ENCODE assay signal across 10 cellular contexts in the genomic region with DNA sequence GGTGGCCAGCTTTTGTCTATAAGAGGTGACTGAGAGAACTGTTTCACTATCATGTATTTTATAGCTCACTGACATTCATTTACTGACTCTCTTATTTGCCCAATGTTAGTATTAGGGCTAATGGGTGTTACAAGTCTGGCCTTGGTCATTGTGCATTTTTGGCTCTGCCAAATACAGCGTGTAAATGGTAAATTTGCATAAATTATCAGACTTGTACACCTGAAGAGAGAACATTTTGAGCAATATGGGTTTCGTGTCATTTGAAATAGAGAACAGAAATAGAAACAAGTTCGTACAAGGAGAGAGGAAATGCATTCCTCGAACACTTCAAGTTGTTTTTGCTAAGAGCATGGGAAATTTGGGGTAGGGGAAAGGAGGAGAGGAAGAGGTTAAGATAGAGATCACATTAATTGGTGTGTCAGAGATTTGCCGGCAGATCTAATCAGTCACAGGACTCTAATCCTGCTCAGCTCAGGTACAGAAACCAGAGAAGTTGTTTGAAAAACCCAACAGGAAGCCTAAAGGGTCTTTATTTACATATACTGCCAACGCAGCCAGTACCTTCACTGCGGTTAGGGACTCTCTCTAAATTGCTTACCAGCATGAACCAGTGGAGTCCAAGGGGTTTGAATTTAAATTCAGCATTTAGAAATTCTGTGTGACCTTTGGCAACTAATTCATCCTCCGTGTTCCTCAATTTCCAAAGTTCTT.
DNase-seq lines count a peak whose midpoint lies in the region; ATAC-seq, FAIRE-seq and TF ChIP-seq lines count a peak whose summit lies in the region.
"Had no signal": no experiment of that assay in that cellular context is flagged by ENCODE, and none has a peak within 500 bp of the region (broad histone marks: within the 10 kb centered on the region; RNA-seq: fewer than 3 reads in every experiment).

No MANE protein-coding gene starts in this region.

- no peak for TF ChIP-seq POLR2A in esophagus muscularis mucosa (IDR thresholded peaks at IDR 0.05; ENCODE audit: low read depth)

- H3K36me3 ChIP-seq in esophagus muscularis mucosa: no peaks in the 10 kb centered on the region
- H3K36me3 ChIP-seq in small intestine (ENCODE audit: control insufficient read depth in 2 of 2, insufficient read depth in 2 of 2, low read length in 2 of 2): no peaks in the 10 kb centered on the region

- 58% methylated on average over 8 of the region's 8 CpGs for WGBS in esophagus muscularis mucosa
- 31 to 60% (median 48%) methylated on average over 8 of the region's 8 CpGs for WGBS in small intestine, 3 donors

- H3K27me3 ChIP-seq in esophagus muscularis mucosa: no peaks in the 10 kb centered on the region
- no peaks in the 10 kb centered on the region for H3K27me3 ChIP-seq in small intestine (ENCODE audit: control insufficient read depth in 2 of 2, insufficient read depth in 2 of 2, low read length in 2 of 2)

- H3K4me1 ChIP-seq in esophagus muscularis mucosa (no peaks in the 10 kb centered on the region), small intestine (ENCODE audit: control insufficient read depth in 2 of 2, insufficient read depth in 1 of 2, low read depth in 1 of 2, low read length in 1 of 2) (no peaks in the 10 kb centered on the region)

- DNase-seq in esophagus muscularis mucosa (ENCODE audit: extremely low spot score) (peak; percentile 10), small intestine (no peak), SW480 (ENCODE audit: low spot score) (no peak), midbrain (lab: John Stamatoyannopoulos, UW) (no peak)
- DNase-seq in activated CD4-positive, CD25-positive, alpha-beta regulatory T cell (lab: John Stamatoyannopoulos, UW): no peak
- DNase-seq: activated gamma-delta T cell had no signal

- H3K9me3 ChIP-seq in esophagus muscularis mucosa (no peaks in the 10 kb centered on the region), small intestine (ENCODE audit: control insufficient read depth, low read depth) (no peaks in the 10 kb centered on the region)

- TF ChIP-seq CTCF in esophagus muscularis mucosa (IDR thresholded peaks at IDR 0.05): no peak

- intact Hi-C loops in esophagus muscularis mucosa (cut with DNase I): no loop called here

- no peak overlapping the region for H3K27ac ChIP-seq in esophagus muscularis mucosa (replicated peaks in 1 of 4)
- H3K27ac ChIP-seq in small intestine (ENCODE audit: low read depth in 1 of 2, low read length in 1 of 2): no peak overlapping the region
- H3K27ac ChIP-seq: SK-N-MC had no signal

- no peak for FAIRE-seq in small intestine (lab: Jason Lieb, UNC)

- ATAC-seq in GM18517 (IDR thresholded peaks at IDR 0.05; ENCODE audit: unreplicated experiment): peak; percentile 94
- ATAC-seq in GM21529 (IDR thresholded peaks at IDR 0.05; ENCODE audit: unreplicated experiment): peak; percentile 91
- peak; percentile 89 for ATAC-seq in HG03280 (IDR thresholded peaks at IDR 0.05; ENCODE audit: unreplicated experiment)

- H3K4me3 ChIP-seq in esophagus muscularis mucosa (no peak overlapping the region), small intestine (ENCODE audit: low read depth in 1 of 2, low read length in 2 of 2) (no peak overlapping the region)
- H3K4me3 ChIP-seq: SK-N-MC had no signal

- TF ChIP-seq EP300 in esophagus muscularis mucosa (IDR thresholded peaks at IDR 0.05): no peak
